Comparison of ENCODE assay signal across 3 cellular contexts in the genomic region with DNA sequence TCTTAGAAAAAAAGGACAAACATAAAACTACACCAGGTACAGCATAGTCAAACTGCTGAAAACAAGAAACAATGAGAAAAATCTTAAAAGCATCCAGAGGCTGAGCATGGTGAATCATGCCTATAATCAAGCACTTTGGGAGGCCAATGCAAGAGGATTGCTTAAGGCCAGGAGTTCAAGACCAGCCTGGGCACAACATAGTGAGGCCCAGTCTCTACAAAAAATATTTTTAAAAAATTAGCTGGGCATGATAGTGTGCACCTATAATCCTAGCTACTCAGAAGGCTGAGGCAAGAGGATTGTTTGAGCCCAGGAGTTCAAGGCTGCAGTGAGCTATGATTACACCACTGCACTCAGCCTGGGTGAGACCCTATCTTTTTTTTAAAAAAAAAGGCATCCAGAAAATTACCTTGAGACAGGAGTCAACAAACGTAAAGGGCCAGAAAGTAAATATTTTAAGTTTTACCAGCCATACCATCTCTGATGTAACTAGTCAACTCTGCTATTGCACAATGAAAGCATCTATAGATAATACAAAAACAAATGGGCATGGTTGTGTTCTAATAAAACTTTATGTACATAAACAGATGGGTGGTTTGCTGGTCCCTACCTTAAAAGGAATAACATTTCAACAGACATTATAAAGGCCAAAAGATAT.
A peak's percentile ranks its signal among the peaks of the same experiment; 100 is the strongest.
TF ChIP-seq lines count a peak whose summit lies in the region.

No MANE protein-coding gene starts in this region.

TF ChIP-seq in HepG2, 621 proteins besides CTCF, POLR2A, EP300 and RAD21 (continued from another document and continues in another):
- TF ChIP-seq, protein P1, sequence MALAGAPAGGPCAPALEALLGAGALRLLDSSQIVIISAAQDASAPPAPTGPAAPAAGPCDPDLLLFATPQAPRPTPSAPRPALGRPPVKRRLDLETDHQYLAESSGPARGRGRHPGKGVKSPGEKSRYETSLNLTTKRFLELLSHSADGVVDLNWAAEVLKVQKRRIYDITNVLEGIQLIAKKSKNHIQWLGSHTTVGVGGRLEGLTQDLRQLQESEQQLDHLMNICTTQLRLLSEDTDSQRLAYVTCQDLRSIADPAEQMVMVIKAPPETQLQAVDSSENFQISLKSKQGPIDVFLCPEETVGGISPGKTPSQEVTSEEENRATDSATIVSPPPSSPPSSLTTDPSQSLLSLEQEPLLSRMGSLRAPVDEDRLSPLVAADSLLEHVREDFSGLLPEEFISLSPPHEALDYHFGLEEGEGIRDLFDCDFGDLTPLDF (CRISPR knock-in tag; IDR thresholded peaks at IDR 0.05) = 0 out of 2 replicates have a peak, but pooled peaks have one; percentile 38
- TF ChIP-seq POGZ (CRISPR knock-in tag; IDR thresholded peaks at IDR 0.05) (peak; percentile 81; the same call in 1 of the 2 replicates), CHD4 (IDR thresholded peaks at IDR 0.05; ENCODE audit: borderline replicate concordance, low read length) (peak; percentile 64; the same call in 1 of the 2 replicates), FOXA3 (CRISPR knock-in tag; IDR thresholded peaks at IDR 0.05) (peak; percentile 83), ZNF451 (CRISPR knock-in tag; IDR thresholded peaks at IDR 0.05) (no peak), ZNF543 (CRISPR knock-in tag; IDR thresholded peaks at IDR 0.05) (0 out of 2 replicates have a peak, but pooled peaks have one; percentile 63), GATA4 (IDR thresholded peaks at IDR 0.05; ENCODE audit: borderline replicate concordance, low read depth) (no peak), ZMYM3 (CRISPR knock-in tag; IDR thresholded peaks at IDR 0.05) (peak; percentile 64), RARA (CRISPR knock-in tag; IDR thresholded peaks at IDR 0.05) (peak; percentile 86), ZNF503 (CRISPR knock-in tag; IDR thresholded peaks at IDR 0.05) (peak; percentile 77)
- TF ChIP-seq, protein P2, sequence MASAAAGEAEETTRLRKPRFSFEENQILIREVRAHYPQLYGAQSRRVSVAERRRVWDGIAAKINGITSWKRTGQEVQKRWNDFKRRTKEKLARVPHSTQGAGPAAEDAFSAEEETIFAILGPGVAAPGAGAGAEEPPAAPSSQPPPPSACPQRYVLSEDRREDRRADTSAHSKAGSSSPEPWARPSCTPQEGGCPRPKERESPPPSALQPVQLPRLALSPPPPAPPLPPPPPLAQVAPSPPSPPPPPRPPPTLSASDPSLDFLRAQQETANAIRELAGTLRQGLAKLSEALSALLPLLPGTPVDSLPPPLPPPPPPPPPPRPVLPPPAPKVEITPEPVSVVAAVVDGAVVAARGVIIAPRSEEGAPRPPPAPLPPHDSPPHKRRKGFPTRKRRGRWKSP (CRISPR knock-in tag; IDR thresholded peaks at IDR 0.05) = no peak; the same call in 1 of the 2 replicates
- TF ChIP-seq, protein P3, sequence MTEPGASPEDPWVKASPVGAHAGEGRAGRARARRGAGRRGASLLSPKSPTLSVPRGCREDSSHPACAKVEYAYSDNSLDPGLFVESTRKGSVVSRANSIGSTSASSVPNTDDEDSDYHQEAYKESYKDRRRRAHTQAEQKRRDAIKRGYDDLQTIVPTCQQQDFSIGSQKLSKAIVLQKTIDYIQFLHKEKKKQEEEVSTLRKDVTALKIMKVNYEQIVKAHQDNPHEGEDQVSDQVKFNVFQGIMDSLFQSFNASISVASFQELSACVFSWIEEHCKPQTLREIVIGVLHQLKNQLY (CRISPR knock-in tag; IDR thresholded peaks at IDR 0.05) = 0 out of 2 replicates have a peak, but pooled peaks have one; percentile 20

TF ChIP-seq in WTC11, 78 proteins besides CTCF, POLR2A, EP300 and RAD21 (continued from another document):
- TF ChIP-seq, protein P4, sequence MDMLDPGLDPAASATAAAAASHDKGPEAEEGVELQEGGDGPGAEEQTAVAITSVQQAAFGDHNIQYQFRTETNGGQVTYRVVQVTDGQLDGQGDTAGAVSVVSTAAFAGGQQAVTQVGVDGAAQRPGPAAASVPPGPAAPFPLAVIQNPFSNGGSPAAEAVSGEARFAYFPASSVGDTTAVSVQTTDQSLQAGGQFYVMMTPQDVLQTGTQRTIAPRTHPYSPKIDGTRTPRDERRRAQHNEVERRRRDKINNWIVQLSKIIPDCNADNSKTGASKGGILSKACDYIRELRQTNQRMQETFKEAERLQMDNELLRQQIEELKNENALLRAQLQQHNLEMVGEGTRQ (CRISPR knock-in tag; IDR thresholded peaks at IDR 0.05) = no peak

TF ChIP-seq in SK-N-SH treated with all-trans-retinoic acid at 6 μM for 48 hours, 23 proteins besides CTCF, POLR2A, EP300 and RAD21 (continued from another document):
- TF ChIP-seq, protein P5, sequence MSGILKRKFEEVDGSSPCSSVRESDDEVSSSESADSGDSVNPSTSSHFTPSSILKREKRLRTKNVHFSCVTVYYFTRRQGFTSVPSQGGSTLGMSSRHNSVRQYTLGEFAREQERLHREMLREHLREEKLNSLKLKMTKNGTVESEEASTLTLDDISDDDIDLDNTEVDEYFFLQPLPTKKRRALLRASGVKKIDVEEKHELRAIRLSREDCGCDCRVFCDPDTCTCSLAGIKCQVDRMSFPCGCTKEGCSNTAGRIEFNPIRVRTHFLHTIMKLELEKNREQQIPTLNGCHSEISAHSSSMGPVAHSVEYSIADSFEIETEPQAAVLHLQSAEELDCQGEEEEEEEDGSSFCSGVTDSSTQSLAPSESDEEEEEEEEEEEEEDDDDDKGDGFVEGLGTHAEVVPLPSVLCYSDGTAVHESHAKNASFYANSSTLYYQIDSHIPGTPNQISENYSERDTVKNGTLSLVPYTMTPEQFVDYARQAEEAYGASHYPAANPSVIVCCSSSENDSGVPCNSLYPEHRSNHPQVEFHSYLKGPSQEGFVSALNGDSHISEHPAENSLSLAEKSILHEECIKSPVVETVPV (CRISPR knock-in tag; IDR thresholded peaks at IDR 0.05) = no peak
- TF ChIP-seq, protein P6, sequence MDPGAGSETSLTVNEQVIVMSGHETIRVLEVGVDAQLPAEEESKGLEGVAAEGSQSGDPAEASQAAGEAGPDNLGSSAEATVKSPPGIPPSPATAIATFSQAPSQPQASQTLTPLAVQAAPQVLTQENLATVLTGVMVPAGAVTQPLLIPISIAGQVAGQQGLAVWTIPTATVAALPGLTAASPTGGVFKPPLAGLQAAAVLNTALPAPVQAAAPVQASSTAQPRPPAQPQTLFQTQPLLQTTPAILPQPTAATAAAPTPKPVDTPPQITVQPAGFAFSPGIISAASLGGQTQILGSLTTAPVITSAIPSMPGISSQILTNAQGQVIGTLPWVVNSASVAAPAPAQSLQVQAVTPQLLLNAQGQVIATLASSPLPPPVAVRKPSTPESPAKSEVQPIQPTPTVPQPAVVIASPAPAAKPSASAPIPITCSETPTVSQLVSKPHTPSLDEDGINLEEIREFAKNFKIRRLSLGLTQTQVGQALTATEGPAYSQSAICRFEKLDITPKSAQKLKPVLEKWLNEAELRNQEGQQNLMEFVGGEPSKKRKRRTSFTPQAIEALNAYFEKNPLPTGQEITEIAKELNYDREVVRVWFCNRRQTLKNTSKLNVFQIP (CRISPR knock-in tag; IDR thresholded peaks at IDR 0.05; ENCODE audit: borderline replicate concordance, low read depth) = no peak
- TF ChIP-seq ZNF565 (CRISPR knock-in tag; conservative IDR thresholded peaks at IDR 0.05; ENCODE audit: low read depth) (no peak), ZFP3 (CRISPR knock-in tag; IDR thresholded peaks at IDR 0.05) (no peak), RARB (CRISPR knock-in tag; IDR thresholded peaks at IDR 0.05) (no peak), CREB5 (CRISPR knock-in tag; IDR thresholded peaks at IDR 0.05; ENCODE audit: low read depth) (no peak), BACH2 (CRISPR knock-in tag; IDR thresholded peaks at IDR 0.05; ENCODE audit: borderline replicate concordance) (no peak), ZNF8 (CRISPR knock-in tag; IDR thresholded peaks at IDR 0.05) (no peak), ESRRG (CRISPR knock-in tag; IDR thresholded peaks at IDR 0.05) (no peak), PATZ1 (CRISPR knock-in tag; IDR thresholded peaks at IDR 0.05; ENCODE audit: borderline replicate concordance) (no peak), ZC3H10 (CRISPR knock-in tag; IDR thresholded peaks at IDR 0.05) (no peak), GLIS3 (CRISPR knock-in tag; IDR thresholded peaks at IDR 0.05) (no peak)
